In genomic region chr6:111758608-111759293, GRCh38 we compare ENCODE assay signal across 2 cellular contexts.
TF ChIP-seq lines count a peak whose summit lies in the region.

No MANE protein-coding gene starts in this region.

TF ChIP-seq in H1, 55 proteins besides CTCF, POLR2A, EP300 and RAD21 (continued from another document):
- no peak for TF ChIP-seq GABPA (IDR thresholded peaks at IDR 0.05; ENCODE audit: borderline replicate concordance, insufficient read depth, low read length)
- TF ChIP-seq KDM1A (IDR thresholded peaks at IDR 0.05; ENCODE audit: borderline replicate concordance, low read length) = no peak
- TF ChIP-seq SIN3A (conservative IDR thresholded peaks at IDR 0.05 in 1 of 2, IDR thresholded peaks at IDR 0.05 in 1 of 2; ENCODE audit: low read depth in 1 of 2, low read length in 2 of 2) = no peak
- no peak for TF ChIP-seq HDAC2 (IDR thresholded peaks at IDR 0.05; ENCODE audit: borderline replicate concordance in 1 of 2, low read depth in 2 of 2, low read length in 2 of 2)
- TF ChIP-seq TAF7 (optimal IDR thresholded peaks at IDR 0.05; ENCODE audit: borderline replicate concordance, low read depth, low read length) = no peak
- TF ChIP-seq ATF3 (IDR thresholded peaks at IDR 0.05; ENCODE audit: insufficient read depth, low read depth, low read length) = no peak
- no peak for TF ChIP-seq SUZ12 (IDR thresholded peaks at IDR 0.05; ENCODE audit: low read length)
- no peak for TF ChIP-seq SP4 (IDR thresholded peaks at IDR 0.05; ENCODE audit: low read length)
- TF ChIP-seq USF2 (IDR thresholded peaks at IDR 0.05; ENCODE audit: low read length) = no peak
- TF ChIP-seq SAP30 (IDR thresholded peaks at IDR 0.05; ENCODE audit: insufficient read depth, insufficient replicate concordance, low read length) = no peak
- no peak for TF ChIP-seq JUN (IDR thresholded peaks at IDR 0.05; ENCODE audit: low read depth, low read length)
- no peak for TF ChIP-seq RBBP5 (IDR thresholded peaks at IDR 0.05; ENCODE audit: borderline replicate concordance, low read depth, low read length)
TF ChIP-seq in H1: peak in this region for 0.

TF ChIP-seq in HEK293T, 16 proteins besides CTCF, POLR2A, EP300 and RAD21 (continued from another document):
- TF ChIP-seq PKNOX1 (IDR thresholded peaks at IDR 0.05) = no peak
- no peak for TF ChIP-seq FOXK2 (IDR thresholded peaks at IDR 0.05)
- TF ChIP-seq SUZ12 (IDR thresholded peaks at IDR 0.05) = no peak
- TF ChIP-seq NFRKB (IDR thresholded peaks at IDR 0.05) = no peak
- TF ChIP-seq ZNF384 (IDR thresholded peaks at IDR 0.05) = no peak
- TF ChIP-seq CTBP1 (IDR thresholded peaks at IDR 0.05; ENCODE audit: borderline replicate concordance) = no peak
- TF ChIP-seq FOXM1 (IDR thresholded peaks at IDR 0.05; ENCODE audit: borderline replicate concordance) = no peak
